Comparison of ENCODE assay signal across 19 cellular contexts in the genomic region with DNA sequence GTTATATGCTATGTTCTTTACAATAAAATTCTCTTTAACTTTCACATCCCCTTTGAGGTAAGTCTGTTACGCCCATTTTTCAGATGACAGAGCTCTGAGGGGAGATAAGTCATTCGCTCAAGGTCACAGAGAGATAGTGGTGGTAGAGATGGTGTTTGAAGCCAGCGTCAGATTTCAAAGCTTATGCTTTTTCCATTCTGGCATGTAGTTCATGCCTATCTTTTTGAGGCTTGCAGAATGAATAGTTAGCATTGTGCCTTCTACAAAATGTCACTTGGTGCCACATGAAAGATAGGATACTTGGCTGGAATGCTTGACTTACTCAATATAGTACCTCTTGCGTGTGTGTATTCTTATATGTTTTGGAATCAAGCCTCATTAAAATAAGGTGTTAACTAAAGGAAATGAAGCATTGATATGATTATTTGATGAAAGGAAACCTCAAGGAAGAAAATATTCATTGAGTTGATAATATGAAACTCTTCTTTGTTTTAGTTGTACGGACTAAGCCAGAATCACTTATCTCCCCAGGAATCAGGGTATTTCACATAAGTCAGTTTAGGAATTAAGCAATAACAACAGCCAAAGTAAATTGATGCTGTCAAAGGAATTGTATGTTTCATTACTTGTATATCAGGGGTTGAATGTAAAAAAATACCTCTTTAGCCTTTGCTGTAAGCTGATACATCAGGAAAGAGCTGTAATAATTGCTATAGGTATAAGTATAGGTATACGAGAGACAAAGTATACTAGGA. TPM values are rescaled to one million over a fixed set of nuclear protein-coding genes. Genes with fewer than 3 reads are reported as not detected.
DNase-seq lines count a peak whose midpoint lies in the region; ATAC-seq, FAIRE-seq and TF ChIP-seq lines count a peak whose summit lies in the region.
"Had no signal": no experiment of that assay in that cellular context is flagged by ENCODE, and none has a peak within 500 bp of the region (broad histone marks: within the 10 kb centered on the region; RNA-seq: fewer than 3 reads in every experiment).

No MANE protein-coding gene starts in this region.

- H3K4me1 ChIP-seq in GM23338 (ENCODE audit: insufficient read depth) (peaks cover 81% of the 10 kb centered on the region), trophoblast cell (ENCODE audit: control insufficient read depth in 1 of 2, insufficient read depth in 2 of 2, low read length in 2 of 2) (peaks cover 6 to 21% of the 10 kb centered on the region in 2 experiments)

- H3K79me2 ChIP-seq in GM23338 (replicated peaks; ENCODE audit: insufficient read depth) (peaks cover 100% of the 10 kb centered on the region), trophoblast cell (ENCODE audit: control insufficient read depth, insufficient read depth, low read length, poor library complexity) (peaks cover 9% of the 10 kb centered on the region)

- H3K27ac Mint-ChIP-seq in GM23338 = no peak overlapping the region
- H3K27ac Mint-ChIP-seq: activated CD8-positive, alpha-beta T cell treated with anti-CD3 and anti-CD28 coated beads for 36 hours; activated naive CD4-positive, alpha-beta T cell treated with anti-CD3 and anti-CD28 coated beads, Interleukin-2, amount 50 U/mL, for 24 hours; CD8-positive, alpha-beta memory T cell; naive thymus-derived CD8-positive, alpha-beta T cell had no signal

- H3K79me1 ChIP-seq in trophoblast cell (ENCODE audit: low read length) = peaks cover 4% of the 10 kb centered on the region

- H3K14ac ChIP-seq in trophoblast cell (ENCODE audit: low read length) = no peak overlapping the region

- peak; percentile 71 for FAIRE-seq in GM18507 (lab: Jason Lieb, UNC)
- FAIRE-seq: endometrium had no signal

- H3K4me2 ChIP-seq in GM23338 (0 out of 2 replicates have a peak overlapping the region, but pooled peaks have one; percentile 8), trophoblast cell (ENCODE audit: low read length) (no peak overlapping the region)

- no peaks in the 10 kb centered on the region; the same call in 1 of the 2 replicates for H4K20me1 ChIP-seq in GM23338 (replicated peaks; ENCODE audit: insufficient read depth)

- no peak overlapping the region for H4K12ac ChIP-seq in trophoblast cell (ENCODE audit: low read depth, low read length)

- H2BK5ac ChIP-seq in trophoblast cell (ENCODE audit: low read depth, low read length, poor library complexity) = no peak overlapping the region

- H2AFZ ChIP-seq in GM23338 (no peak overlapping the region), trophoblast cell (ENCODE audit: insufficient read depth, low read length, poor library complexity) (no peak overlapping the region)

- no peak overlapping the region for H2BK120ac ChIP-seq in trophoblast cell (ENCODE audit: insufficient read depth, low read length, poor library complexity)

- no peak for ATAC-seq in GM23338
- no peak for ATAC-seq in stimulated activated naive CD8-positive, alpha-beta T cell treated with anti-CD3 and anti-CD28 coated beads, Interleukin-15, Interleukin-2, amounts not matched to agents 100 U/mL and 50 U/mL, for 24 hours
- ATAC-seq in HG03139 (IDR thresholded peaks at IDR 0.05; ENCODE audit: unreplicated experiment) = no peak
- ATAC-seq: activated CD8-positive, alpha-beta T cell treated with anti-CD3 and anti-CD28 coated beads for 36 hours; naive thymus-derived CD8-positive, alpha-beta T cell had no signal

- no peak overlapping the region for H3K4me3 Mint-ChIP-seq in GM23338
- H3K4me3 Mint-ChIP-seq: activated CD8-positive, alpha-beta T cell treated with anti-CD3 and anti-CD28 coated beads for 36 hours; activated naive CD4-positive, alpha-beta T cell treated with anti-CD3 and anti-CD28 coated beads, Interleukin-2, amount 50 U/mL, for 24 hours; CD8-positive, alpha-beta memory T cell; naive thymus-derived CD8-positive, alpha-beta T cell had no signal

- no peak overlapping the region for H4K91ac ChIP-seq in trophoblast cell (ENCODE audit: low read depth, low read length)

- no peaks in the 10 kb centered on the region for H3K27me3 Mint-ChIP-seq in GM23338 (ENCODE audit: insufficient read depth, low read depth, poor library complexity)
- H3K27me3 Mint-ChIP-seq: activated CD8-positive, alpha-beta T cell treated with anti-CD3 and anti-CD28 coated beads for 36 hours; activated naive CD4-positive, alpha-beta T cell treated with anti-CD3 and anti-CD28 coated beads, Interleukin-2, amount 50 U/mL, for 24 hours; CD8-positive, alpha-beta memory T cell had no signal

- H3F3A ChIP-seq in GM23338 (replicated peaks; ENCODE audit: low read depth) = no peaks in the 10 kb centered on the region

- H2BK12ac ChIP-seq in trophoblast cell (ENCODE audit: low read length) = no peak overlapping the region

- H3K36me3 ChIP-seq in GM23338 (ENCODE audit: insufficient read depth) (no peaks in the 10 kb centered on the region), trophoblast cell (ENCODE audit: control insufficient read depth in 1 of 2, insufficient read depth in 2 of 2, low read length in 2 of 2) (no peaks in the 10 kb centered on the region)
- H3K36me3 ChIP-seq: spleen had no signal

- no peak for DNase-seq in GM18507 (ENCODE audit: extremely low spot score, insufficient read length, low read depth)
- DNase-seq in GM23338 (ENCODE audit: low spot score) = no peak
- peak; percentile 65 for DNase-seq in amniotic epithelial cell (ENCODE audit: low read depth)
- peak in 1 of 2 donors; percentile 35 for DNase-seq in trophoblast cell
- no peak for DNase-seq in SW 1271 (lab: John Stamatoyannopoulos, UW)
- no peak for DNase-seq in stimulated activated naive CD8-positive, alpha-beta T cell treated with anti-CD3 and anti-CD28 coated beads, Interleukin-15, Interleukin-2, amounts not matched to agents 100 U/mL and 50 U/mL, for 24 hours
- DNase-seq: activated CD4-positive, CD25-positive, alpha-beta regulatory T cell; activated CD8-positive, alpha-beta T cell treated with anti-CD3 and anti-CD28 coated beads for 36 hours; activated T-cell treated with anti-CD3 and anti-CD28 coated beads, Interleukin-2, amount 50 U/mL, for 1 hour; CD8-positive, alpha-beta memory T cell; GOT3; mesenchymal stem cell; naive thymus-derived CD8-positive, alpha-beta T cell; NCI-H82; spleen had no signal

- H3K9me3 Mint-ChIP-seq in GM23338 = no peaks in the 10 kb centered on the region
- H3K9me3 Mint-ChIP-seq: activated CD8-positive, alpha-beta T cell treated with anti-CD3 and anti-CD28 coated beads for 36 hours; activated naive CD4-positive, alpha-beta T cell treated with anti-CD3 and anti-CD28 coated beads, Interleukin-2, amount 50 U/mL, for 24 hours; CD8-positive, alpha-beta memory T cell; naive thymus-derived CD8-positive, alpha-beta T cell had no signal

- no peak overlapping the region for H3K23ac ChIP-seq in trophoblast cell (ENCODE audit: low read length)

- no peak overlapping the region for H3K18ac ChIP-seq in trophoblast cell (ENCODE audit: low read length)

- H3K27ac ChIP-seq in GM23338 (ENCODE audit: low read depth) (peak overlapping the region; percentile 9; the same call in 1 of the 2 replicates), trophoblast cell (ENCODE audit: low read depth, low read length) (no peak overlapping the region)
- H3K27ac ChIP-seq: coronary artery, spleen had no signal

- H3K27me3 ChIP-seq in GM23338 (ENCODE audit: insufficient read depth) (no peaks in the 10 kb centered on the region), trophoblast cell (ENCODE audit: insufficient read depth, low read length) (no peaks in the 10 kb centered on the region)
- H3K27me3 ChIP-seq: spleen had no signal

- no peaks in the 10 kb centered on the region for H3K9me3 ChIP-seq in trophoblast cell (ENCODE audit: insufficient read depth, low read depth, low read length)
- H3K9me3 ChIP-seq: spleen had no signal

- no peaks in the 10 kb centered on the region for H3K9me2 ChIP-seq in GM23338 (ENCODE audit: insufficient read depth)

- no peak overlapping the region for H2AK5ac ChIP-seq in trophoblast cell (ENCODE audit: low read length)

- peaks cover 69% of the 10 kb centered on the region for H3K4me1 Mint-ChIP-seq in GM23338
- H3K4me1 Mint-ChIP-seq: activated naive CD4-positive, alpha-beta T cell treated with anti-CD3 and anti-CD28 coated beads, Interleukin-2, amount 50 U/mL, for 24 hours; naive thymus-derived CD8-positive, alpha-beta T cell had no signal

- WGBS in trophoblast cell (ENCODE audit: extremely low coverage, insufficient coverage, insufficient read length) = no CpG with 5 or more reads among the region's 6 CpGs

- H3K36me3 Mint-ChIP-seq in GM23338 (ENCODE audit: low read depth) = peaks cover 9% of the 10 kb centered on the region; the same call in 2 of the 3 replicates
- H3K36me3 Mint-ChIP-seq: activated naive CD4-positive, alpha-beta T cell treated with anti-CD3 and anti-CD28 coated beads, Interleukin-2, amount 50 U/mL, for 24 hours; naive thymus-derived CD8-positive, alpha-beta T cell had no signal

- H3K4me3 ChIP-seq in GM23338 (no peak overlapping the region), trophoblast cell (ENCODE audit: low read depth, low read length) (no peak overlapping the region)
- H3K4me3 ChIP-seq: coronary artery, spleen had no signal

- peak overlapping the region; percentile 13 for H3K4ac ChIP-seq in trophoblast cell (ENCODE audit: low read depth, low read length)

- no peak overlapping the region for H3K9ac ChIP-seq in trophoblast cell (ENCODE audit: low read length)

- H4K8ac ChIP-seq in trophoblast cell (ENCODE audit: low read depth, low read length) = no peak overlapping the region

- no peak for TF ChIP-seq CTCF in GM23338 (conservative IDR thresholded peaks at IDR 0.05; ENCODE audit: low read depth in 2 of 2)

TF ChIP-seq in GM23338, 12 proteins besides CTCF, POLR2A, EP300 and RAD21:
- no peak for TF ChIP-seq NANOG (IDR thresholded peaks at IDR 0.05; ENCODE audit: borderline replicate concordance)
- TF ChIP-seq ZNF114 (CRISPR knock-in tag; IDR thresholded peaks at IDR 0.05) = no peak
- TF ChIP-seq JUNB (IDR thresholded peaks at IDR 0.05; ENCODE audit: unreplicated experiment) = no peak

RNA-seq across cellular contexts. Expression of a gene that starts 15.5 kb away (rescaled TPM):
- total RNA-seq in GM23338 (2014; rRNA removed; shearing (Covaris generic)) = 118 and 146 TPM in 2 replicates
- polyA plus RNA-seq in GM23338 (2016; fragmentation: Nextera tagmentation; extraction: Ambion mirVana) = 154 and 263 TPM in 2 replicates
- 338 and 348 TPM in 2 replicates for polyA plus RNA-seq in trophoblast cell (2013)
